In genomic region chr11:87878373-87878779, GRCh38 we compare ENCODE assay signal across 8 cellular contexts.
DNase-seq lines count a peak whose midpoint lies in the region; ATAC-seq and TF ChIP-seq lines count a peak whose summit lies in the region.

No MANE protein-coding gene starts in this region.

- no peaks in the 10 kb centered on the region for H3K27me3 ChIP-seq in ascending aorta

- no peak overlapping the region for H3K27ac ChIP-seq in ascending aorta

- H3K4me3 ChIP-seq in ascending aorta: no peak overlapping the region

- no peaks in the 10 kb centered on the region for H3K27me3 Mint-ChIP-seq in nephron progenitor cell (ENCODE audit: low read depth, poor library complexity)

- H3K4me1 ChIP-seq in ascending aorta: peaks cover 0 to 2% of the 10 kb centered on the region in 2 donors

- TF ChIP-seq CTCF in nephron progenitor cell (IDR thresholded peaks at IDR 0.05): peak; percentile 41
- TF ChIP-seq CTCF in ascending aorta (IDR thresholded peaks at IDR 0.05): peak in 1 of 3 experiments; percentile 36

- no peaks in the 10 kb centered on the region for H3K4me1 Mint-ChIP-seq in nephron progenitor cell

- ATAC-seq in left ventricle myocardium superior: no peak

- no peak overlapping the region for H3K4me3 Mint-ChIP-seq in nephron progenitor cell

- no peaks in the 10 kb centered on the region for H3K36me3 ChIP-seq in ascending aorta

- no peaks in the 10 kb centered on the region for H3K36me3 Mint-ChIP-seq in nephron progenitor cell (ENCODE audit: low read depth)

- H3K9me3 ChIP-seq in ascending aorta: no peaks in the 10 kb centered on the region

- intact Hi-C loops in ascending aorta (cut with DNase I): no loop called here
- intact Hi-C loops in left ventricle myocardium superior (cut with micrococcal nuclease): no loop called here

- no peaks in the 10 kb centered on the region for H3K9me3 Mint-ChIP-seq in nephron progenitor cell

- DNase-seq in ELR (ENCODE audit: low read depth) (peak; percentile 61), NAMALWA (ENCODE audit: low spot score) (peak; percentile 40), cerebellar cortex (ENCODE audit: low spot score) (peak; percentile 5), nephron progenitor cell (no peak), ascending aorta (ENCODE audit: low spot score in 2 of 2) (no peak), left ventricle myocardium superior (no peak), NCI-H2196 (lab: John Stamatoyannopoulos, UW; ENCODE audit: unreplicated experiment) (no peak)
- DNase-seq in stimulated activated CD4-positive, alpha-beta T cell treated with anti-CD3 and anti-CD28 coated beads, Interleukin-1b, Interleukin-23, amount 100 ng/mL, for 48 hours: no peak

- H3K27ac Mint-ChIP-seq in nephron progenitor cell: no peak overlapping the region

Comparison
In these comparisons a context has a peak if more than half of its experiments do, and no peak if none do; other contexts are left out.
1. DNase-seq: peak in ELR (single experiment), NAMALWA (single experiment) and cerebellar cortex (single experiment); none in nephron progenitor cell (single experiment), ascending aorta (0 of 2), left ventricle myocardium superior (single experiment), NCI-H2196 (single experiment) and stimulated activated CD4-positive, alpha-beta T cell treated with anti-CD3 and anti-CD28 coated beads, Interleukin-1b, Interleukin-23, amount 100 ng/mL, for 48 hours (single experiment).